In genomic region chr3:153693207-153693606, GRCh38 we compare ENCODE assay signal across 18 cellular contexts.
DNase-seq lines count a peak whose midpoint lies in the region; ATAC-seq and TF ChIP-seq lines count a peak whose summit lies in the region.
"Had no signal": no experiment of that assay in that cellular context is flagged by ENCODE, and none has a peak within 500 bp of the region (broad histone marks: within the 10 kb centered on the region; RNA-seq: fewer than 3 reads in every experiment).

No MANE protein-coding gene starts in this region.

- H3K4me1 ChIP-seq in aorta (ENCODE audit: control insufficient read depth in 1 of 2, insufficient read depth in 2 of 2, low read length in 2 of 2) = no peaks in the 10 kb centered on the region
- H3K4me1 ChIP-seq: A549 had no signal

- intact Hi-C loops in activated T-helper 1 cell treated with anti-CD3 and anti-CD28 coated beads, Interleukin-12 subunit alpha, Interleukin-12 subunit beta, Interleukin-2, Interleukin-4 antibody, amounts not matched to agents 30 ng/mL and 10 ng/mL and 1 ng/mL, durations not matched to agents 14 hours and 24 hours and 36 hours (cut with micrococcal nuclease) = no loop called here
- intact Hi-C loops in Calu3 (cut with micrococcal nuclease; ENCODE audit: unreplicated experiment) (no loop called here), aorta (cut with DNase I) (no loop called here)

- WGBS in aorta, 2 donors = 70 to 78% methylated on average over 3 of the region's 3 CpGs

- H3K4me3 Mint-ChIP-seq in activated T-cell treated with anti-CD3 and anti-CD28 coated beads, Interleukin-2, amount 50 U/mL, for 72 hours = peak overlapping the region in 1 of 2 donors; percentile 71
- no peak overlapping the region for H3K4me3 Mint-ChIP-seq in activated T-helper 1 cell treated with anti-CD3 and anti-CD28 coated beads, Interleukin-12 subunit alpha, Interleukin-12 subunit beta, Interleukin-2, Interleukin-4 antibody, amounts not matched to agents 30 ng/mL and 10 ng/mL and 1 ng/mL, durations not matched to agents 14 hours and 24 hours and 36 hours
- H3K4me3 Mint-ChIP-seq in nephron progenitor cell (no peak overlapping the region), Calu3 (ENCODE audit: low read depth, unreplicated experiment) (no peak overlapping the region)
- H3K4me3 Mint-ChIP-seq: CD4-positive, alpha-beta memory T cell; HFFc6 had no signal

- no peaks in the 10 kb centered on the region for H3K4me1 Mint-ChIP-seq in activated T-cell treated with anti-CD3 and anti-CD28 coated beads, Interleukin-2, amount 50 U/mL, for 72 hours (ENCODE audit: low read depth)
- H3K4me1 Mint-ChIP-seq in activated T-helper 1 cell treated with anti-CD3 and anti-CD28 coated beads, Interleukin-12 subunit alpha, Interleukin-12 subunit beta, Interleukin-2, Interleukin-4 antibody, amounts not matched to agents 30 ng/mL and 10 ng/mL and 1 ng/mL, durations not matched to agents 14 hours and 24 hours and 36 hours (ENCODE audit: low read depth) = no peaks in the 10 kb centered on the region
- no peaks in the 10 kb centered on the region for H3K4me1 Mint-ChIP-seq in nephron progenitor cell
- H3K4me1 Mint-ChIP-seq in Calu3 (ENCODE audit: low read depth, unreplicated experiment) = no peaks in the 10 kb centered on the region

- peak overlapping the region; percentile 50 for H3K27ac Mint-ChIP-seq in activated T-cell treated with anti-CD3 and anti-CD28 coated beads, Interleukin-2, amount 50 U/mL, for 72 hours
- H3K27ac Mint-ChIP-seq in activated T-helper 1 cell treated with anti-CD3 and anti-CD28 coated beads, Interleukin-12 subunit alpha, Interleukin-12 subunit beta, Interleukin-2, Interleukin-4 antibody, amounts not matched to agents 30 ng/mL and 10 ng/mL and 1 ng/mL, durations not matched to agents 14 hours and 24 hours and 36 hours = peak overlapping the region; percentile 43
- H3K27ac Mint-ChIP-seq in nephron progenitor cell (peak overlapping the region; percentile 30), Calu3 (ENCODE audit: unreplicated experiment) (no peak overlapping the region)
- H3K27ac Mint-ChIP-seq: CD4-positive, alpha-beta memory T cell; HFFc6 had no signal

- peaks cover 0 to 2% of the 10 kb centered on the region in 2 donors for H3K27me3 ChIP-seq in aorta (ENCODE audit: control insufficient read depth in 1 of 2, insufficient read depth in 2 of 2, low read length in 1 of 2)

- H3K36me3 ChIP-seq in aorta (ENCODE audit: control insufficient read depth in 1 of 2, insufficient read depth in 2 of 2, low read length in 1 of 2) = no peaks in the 10 kb centered on the region
- H3K36me3 ChIP-seq: HAP-1 had no signal

- no TSS peak for BruUV-seq in Calu3 (replicated peaks; lab: Mats Ljungman, UMichigan)

- CTCF ChIA-PET in Calu3 (lab: Charles Lee) = no interaction called here

- no peaks in the 10 kb centered on the region for H3K9me3 ChIP-seq in aorta (ENCODE audit: control insufficient read depth, low read length)
- H3K9me3 ChIP-seq: A549, HAP-1 had no signal

- no peak overlapping the region for H3K4me3 ChIP-seq in aorta (ENCODE audit: low read length in 2 of 2)
- H3K4me3 ChIP-seq: A549, HAP-1 had no signal

- H3K36me3 Mint-ChIP-seq in activated T-cell treated with anti-CD3 and anti-CD28 coated beads, Interleukin-2, amount 50 U/mL, for 72 hours (ENCODE audit: insufficient read depth in 2 of 2) = no peaks in the 10 kb centered on the region
- no peaks in the 10 kb centered on the region for H3K36me3 Mint-ChIP-seq in activated T-helper 1 cell treated with anti-CD3 and anti-CD28 coated beads, Interleukin-12 subunit alpha, Interleukin-12 subunit beta, Interleukin-2, Interleukin-4 antibody, amounts not matched to agents 30 ng/mL and 10 ng/mL and 1 ng/mL, durations not matched to agents 14 hours and 24 hours and 36 hours (ENCODE audit: low read depth)
- H3K36me3 Mint-ChIP-seq in nephron progenitor cell (ENCODE audit: low read depth) (no peaks in the 10 kb centered on the region), Calu3 (ENCODE audit: insufficient read depth, unreplicated experiment) (no peaks in the 10 kb centered on the region)
- H3K36me3 Mint-ChIP-seq: CD4-positive, alpha-beta memory T cell had no signal

- peak; percentile 51 to 90 for ATAC-seq in activated T-cell treated with anti-CD3 and anti-CD28 coated beads, Interleukin-2, amount 50 U/mL, for 72 hours (replicated peaks in 1 of 2)
- ATAC-seq in aorta (ENCODE audit: low FRiP score) = no peak
- ATAC-seq: A549 had no signal

- TF ChIP-seq CTCF in nephron progenitor cell (IDR thresholded peaks at IDR 0.05) (no peak), Calu3 (IDR thresholded peaks at IDR 0.05; ENCODE audit: unreplicated experiment) (no peak)

- no peak overlapping the region for H3K27ac ChIP-seq in aorta (ENCODE audit: low read depth in 1 of 2, low read length in 2 of 2)
- H3K27ac ChIP-seq: A549 had no signal

- H3K27me3 Mint-ChIP-seq in activated T-cell treated with anti-CD3 and anti-CD28 coated beads, Interleukin-2, amount 50 U/mL, for 72 hours (ENCODE audit: low read depth) = no peaks in the 10 kb centered on the region
- H3K27me3 Mint-ChIP-seq in activated T-helper 1 cell treated with anti-CD3 and anti-CD28 coated beads, Interleukin-12 subunit alpha, Interleukin-12 subunit beta, Interleukin-2, Interleukin-4 antibody, amounts not matched to agents 30 ng/mL and 10 ng/mL and 1 ng/mL, durations not matched to agents 14 hours and 24 hours and 36 hours (ENCODE audit: insufficient read depth) = no peaks in the 10 kb centered on the region
- no peaks in the 10 kb centered on the region for H3K27me3 Mint-ChIP-seq in nephron progenitor cell (ENCODE audit: low read depth, poor library complexity)
- H3K27me3 Mint-ChIP-seq in Calu3 (ENCODE audit: unreplicated experiment) = no peaks in the 10 kb centered on the region

- H3K9me3 Mint-ChIP-seq in activated T-cell treated with anti-CD3 and anti-CD28 coated beads, Interleukin-2, amount 50 U/mL, for 72 hours = no peaks in the 10 kb centered on the region
- no peaks in the 10 kb centered on the region for H3K9me3 Mint-ChIP-seq in activated T-helper 1 cell treated with anti-CD3 and anti-CD28 coated beads, Interleukin-12 subunit alpha, Interleukin-12 subunit beta, Interleukin-2, Interleukin-4 antibody, amounts not matched to agents 30 ng/mL and 10 ng/mL and 1 ng/mL, durations not matched to agents 14 hours and 24 hours and 36 hours
- H3K9me3 Mint-ChIP-seq in nephron progenitor cell (no peaks in the 10 kb centered on the region), Calu3 (ENCODE audit: low read depth, unreplicated experiment) (no peaks in the 10 kb centered on the region)
- H3K9me3 Mint-ChIP-seq: CD4-positive, alpha-beta memory T cell had no signal

- no peak for DNase-seq in activated T-cell treated with anti-CD3 and anti-CD28 coated beads, Interleukin-2, amount 50 U/mL, for 72 hours
- DNase-seq in activated T-cell treated with anti-CD3 and anti-CD28 coated beads for 4 hours (no peak), nephron progenitor cell (no peak), AG08396 (ENCODE audit: low spot score) (no peak), Calu3 (no peak), aorta (no peak)
- no peak for DNase-seq in activated T-helper 1 cell treated with anti-CD3 and anti-CD28 coated beads, Interleukin-12 subunit alpha, Interleukin-12 subunit beta, Interleukin-2, Interleukin-4 antibody, amounts not matched to agents 30 ng/mL and 10 ng/mL and 1 ng/mL, durations not matched to agents 14 hours and 24 hours and 36 hours (ENCODE audit: low spot score)
- DNase-seq: 8988T; ACHN; C1 segment of cervical spinal cord; CD4-positive, alpha-beta memory T cell; COR-L47; DMS153; DND-41; GOT3; HFFc6 had no signal
